ENCODE assay signal across 1 cellular context in genomic region chr16:57900796-57901479, GRCh38.
A peak's percentile ranks its signal among the peaks of the same experiment; 100 is the strongest.
TF ChIP-seq lines count a peak whose summit lies in the region.

No MANE protein-coding gene starts in this region.

TF ChIP-seq in HepG2, 621 proteins besides CTCF, POLR2A, EP300 and RAD21 (continued from another document and continues in another):
- TF ChIP-seq ZBED4 (CRISPR knock-in tag; IDR thresholded peaks at IDR 0.05; ENCODE audit: borderline replicate concordance), result no peak
- 0 out of 2 replicates have a peak, but pooled peaks have one; percentile 16 for TF ChIP-seq GTF3A (CRISPR knock-in tag; conservative IDR thresholded peaks at IDR 0.05)
- TF ChIP-seq PLRG1 (conservative IDR thresholded peaks at IDR 0.05), result no peak
- no peak for TF ChIP-seq ZKSCAN8 (CRISPR knock-in tag; IDR thresholded peaks at IDR 0.05; ENCODE audit: borderline replicate concordance)
- TF ChIP-seq DNMT1 (CRISPR knock-in tag; IDR thresholded peaks at IDR 0.05), result no peak
- TF ChIP-seq WIZ (CRISPR knock-in tag; IDR thresholded peaks at IDR 0.05), result 0 out of 2 replicates have a peak, but pooled peaks have one; percentile 39
- TF ChIP-seq ZNF382 (CRISPR knock-in tag; IDR thresholded peaks at IDR 0.05; ENCODE audit: borderline replicate concordance), result no peak
- no peak for TF ChIP-seq ZNF230 (CRISPR knock-in tag; IDR thresholded peaks at IDR 0.05)
- TF ChIP-seq NFE2L1 (CRISPR knock-in tag; IDR thresholded peaks at IDR 0.05; ENCODE audit: borderline replicate concordance), result no peak
- 0 out of 2 replicates have a peak, but pooled peaks have one; percentile 2 for TF ChIP-seq STAG1 (CRISPR knock-in tag; IDR thresholded peaks at IDR 0.05)
- no peak for TF ChIP-seq SKI (IDR thresholded peaks at IDR 0.05; ENCODE audit: partially characterized antibody)
- TF ChIP-seq ZNF713 (CRISPR knock-in tag; IDR thresholded peaks at IDR 0.05), result no peak
- peak; percentile 83; the same call in 1 of the 2 replicates for TF ChIP-seq ZNF572 (CRISPR knock-in tag; IDR thresholded peaks at IDR 0.05)
- TF ChIP-seq KLF16 (CRISPR knock-in tag; IDR thresholded peaks at IDR 0.05), result no peak
- TF ChIP-seq ZNF543 (CRISPR knock-in tag; IDR thresholded peaks at IDR 0.05), result no peak
- TF ChIP-seq CREBL2 (CRISPR knock-in tag; IDR thresholded peaks at IDR 0.05; ENCODE audit: borderline replicate concordance), result no peak
- no peak for TF ChIP-seq PRDM4 (CRISPR knock-in tag; IDR thresholded peaks at IDR 0.05; ENCODE audit: borderline replicate concordance)
- no peak for TF ChIP-seq HOXA9 (CRISPR knock-in tag; IDR thresholded peaks at IDR 0.05; ENCODE audit: borderline replicate concordance)
- no peak for TF ChIP-seq ZNF367 (CRISPR knock-in tag; IDR thresholded peaks at IDR 0.05; ENCODE audit: borderline replicate concordance)
- TF ChIP-seq ZSCAN9 (CRISPR knock-in tag; IDR thresholded peaks at IDR 0.05; ENCODE audit: borderline replicate concordance), result no peak
- no peak for TF ChIP-seq ZBTB7A (CRISPR knock-in tag; IDR thresholded peaks at IDR 0.05)
- TF ChIP-seq, protein P1, sequence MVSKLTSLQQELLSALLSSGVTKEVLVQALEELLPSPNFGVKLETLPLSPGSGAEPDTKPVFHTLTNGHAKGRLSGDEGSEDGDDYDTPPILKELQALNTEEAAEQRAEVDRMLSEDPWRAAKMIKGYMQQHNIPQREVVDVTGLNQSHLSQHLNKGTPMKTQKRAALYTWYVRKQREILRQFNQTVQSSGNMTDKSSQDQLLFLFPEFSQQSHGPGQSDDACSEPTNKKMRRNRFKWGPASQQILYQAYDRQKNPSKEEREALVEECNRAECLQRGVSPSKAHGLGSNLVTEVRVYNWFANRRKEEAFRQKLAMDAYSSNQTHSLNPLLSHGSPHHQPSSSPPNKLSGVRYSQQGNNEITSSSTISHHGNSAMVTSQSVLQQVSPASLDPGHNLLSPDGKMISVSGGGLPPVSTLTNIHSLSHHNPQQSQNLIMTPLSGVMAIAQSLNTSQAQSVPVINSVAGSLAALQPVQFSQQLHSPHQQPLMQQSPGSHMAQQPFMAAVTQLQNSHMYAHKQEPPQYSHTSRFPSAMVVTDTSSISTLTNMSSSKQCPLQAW (CRISPR knock-in tag; IDR thresholded peaks at IDR 0.05), result peak; percentile 65; the same call in 1 of the 2 replicates
- no peak for TF ChIP-seq ZNF761 (CRISPR knock-in tag; conservative IDR thresholded peaks at IDR 0.05)
- TF ChIP-seq, protein P2, sequence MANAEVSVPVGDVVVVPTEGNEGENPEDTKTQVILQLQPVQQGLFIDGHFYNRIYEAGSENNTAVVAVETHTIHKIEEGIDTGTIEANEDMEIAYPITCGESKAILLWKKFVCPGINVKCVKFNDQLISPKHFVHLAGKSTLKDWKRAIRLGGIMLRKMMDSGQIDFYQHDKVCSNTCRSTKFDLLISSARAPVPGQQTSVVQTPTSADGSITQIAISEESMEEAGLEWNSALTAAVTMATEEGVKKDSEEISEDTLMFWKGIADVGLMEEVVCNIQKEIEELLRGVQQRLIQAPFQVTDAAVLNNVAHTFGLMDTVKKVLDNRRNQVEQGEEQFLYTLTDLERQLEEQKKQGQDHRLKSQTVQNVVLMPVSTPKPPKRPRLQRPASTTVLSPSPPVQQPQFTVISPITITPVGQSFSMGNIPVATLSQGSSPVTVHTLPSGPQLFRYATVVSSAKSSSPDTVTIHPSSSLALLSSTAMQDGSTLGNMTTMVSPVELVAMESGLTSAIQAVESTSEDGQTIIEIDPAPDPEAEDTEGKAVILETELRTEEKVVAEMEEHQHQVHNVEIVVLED (CRISPR knock-in tag; IDR thresholded peaks at IDR 0.05; ENCODE audit: borderline replicate concordance), result no peak
- no peak for TF ChIP-seq KLF13 (CRISPR knock-in tag; IDR thresholded peaks at IDR 0.05)
- no peak for TF ChIP-seq YEATS4 (CRISPR knock-in tag; IDR thresholded peaks at IDR 0.05; ENCODE audit: borderline replicate concordance)
- no peak for TF ChIP-seq TAF1 (CRISPR knock-in tag; IDR thresholded peaks at IDR 0.05)
- TF ChIP-seq ZBTB3 (CRISPR knock-in tag; IDR thresholded peaks at IDR 0.05; ENCODE audit: borderline replicate concordance, low read depth), result no peak
- TF ChIP-seq NR2F6 (IDR thresholded peaks at IDR 0.05), result no peak
- TF ChIP-seq NR2F6 (CRISPR knock-in tag; IDR thresholded peaks at IDR 0.05), result no peak
- no peak for TF ChIP-seq TFE3 (CRISPR knock-in tag; IDR thresholded peaks at IDR 0.05)
- TF ChIP-seq TCF12 (IDR thresholded peaks at IDR 0.05), result no peak
- no peak for TF ChIP-seq TCF12 (CRISPR knock-in tag; IDR thresholded peaks at IDR 0.05)
- TF ChIP-seq CREB3 (CRISPR knock-in tag; IDR thresholded peaks at IDR 0.05), result no peak
- TF ChIP-seq MYNN (CRISPR knock-in tag; IDR thresholded peaks at IDR 0.05; ENCODE audit: low read depth), result no peak
- TF ChIP-seq CHCHD3 (CRISPR knock-in tag; IDR thresholded peaks at IDR 0.05), result no peak
- TF ChIP-seq RELA (CRISPR knock-in tag; IDR thresholded peaks at IDR 0.05), result no peak
- TF ChIP-seq FOXM1 (CRISPR knock-in tag; IDR thresholded peaks at IDR 0.05), result no peak
- TF ChIP-seq, protein P3, sequence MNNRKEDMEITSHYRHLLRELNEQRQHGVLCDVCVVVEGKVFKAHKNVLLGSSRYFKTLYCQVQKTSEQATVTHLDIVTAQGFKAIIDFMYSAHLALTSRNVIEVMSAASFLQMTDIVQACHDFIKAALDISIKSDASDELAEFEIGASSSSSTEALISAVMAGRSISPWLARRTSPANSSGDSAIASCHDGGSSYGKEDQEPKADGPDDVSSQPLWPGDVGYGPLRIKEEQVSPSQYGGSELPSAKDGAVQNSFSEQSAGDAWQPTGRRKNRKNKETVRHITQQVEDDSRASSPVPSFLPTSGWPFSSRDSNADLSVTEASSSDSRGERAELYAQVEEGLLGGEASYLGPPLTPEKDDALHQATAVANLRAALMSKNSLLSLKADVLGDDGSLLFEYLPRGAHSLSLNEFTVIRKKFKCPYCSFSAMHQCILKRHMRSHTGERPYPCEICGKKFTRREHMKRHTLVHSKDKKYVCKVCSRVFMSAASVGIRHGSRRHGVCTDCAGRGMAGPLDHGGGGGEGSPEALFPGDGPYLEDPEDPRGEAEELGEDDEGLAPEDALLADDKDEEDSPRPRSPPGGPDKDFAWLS (CRISPR knock-in tag; IDR thresholded peaks at IDR 0.05; ENCODE audit: borderline replicate concordance), result no peak
- no peak for TF ChIP-seq FOXK2 (IDR thresholded peaks at IDR 0.05)
- TF ChIP-seq ZNF275 (CRISPR knock-in tag; IDR thresholded peaks at IDR 0.05; ENCODE audit: borderline replicate concordance), result no peak
- no peak for TF ChIP-seq ZFP36L1 (CRISPR knock-in tag; IDR thresholded peaks at IDR 0.05)
- no peak for TF ChIP-seq ZNF746 (CRISPR knock-in tag; IDR thresholded peaks at IDR 0.05)
- no peak for TF ChIP-seq POLR2AphosphoS5 (IDR thresholded peaks at IDR 0.05; ENCODE audit: low read depth, low read length)
- TF ChIP-seq NBN (conservative IDR thresholded peaks at IDR 0.05), result no peak
- TF ChIP-seq BCL6 (CRISPR knock-in tag; IDR thresholded peaks at IDR 0.05), result no peak
- TF ChIP-seq ZNF691 (CRISPR knock-in tag; IDR thresholded peaks at IDR 0.05; ENCODE audit: borderline replicate concordance, low read depth), result no peak
- TF ChIP-seq, protein P4, sequence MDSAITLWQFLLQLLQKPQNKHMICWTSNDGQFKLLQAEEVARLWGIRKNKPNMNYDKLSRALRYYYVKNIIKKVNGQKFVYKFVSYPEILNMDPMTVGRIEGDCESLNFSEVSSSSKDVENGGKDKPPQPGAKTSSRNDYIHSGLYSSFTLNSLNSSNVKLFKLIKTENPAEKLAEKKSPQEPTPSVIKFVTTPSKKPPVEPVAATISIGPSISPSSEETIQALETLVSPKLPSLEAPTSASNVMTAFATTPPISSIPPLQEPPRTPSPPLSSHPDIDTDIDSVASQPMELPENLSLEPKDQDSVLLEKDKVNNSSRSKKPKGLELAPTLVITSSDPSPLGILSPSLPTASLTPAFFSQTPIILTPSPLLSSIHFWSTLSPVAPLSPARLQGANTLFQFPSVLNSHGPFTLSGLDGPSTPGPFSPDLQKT (CRISPR knock-in tag; IDR thresholded peaks at IDR 0.05; ENCODE audit: borderline replicate concordance), result no peak
- no peak for TF ChIP-seq HNRNPL (IDR thresholded peaks at IDR 0.05; ENCODE audit: low read depth, low read length)
- no peak for TF ChIP-seq ZNF138 (CRISPR knock-in tag; IDR thresholded peaks at IDR 0.05; ENCODE audit: low read depth)
- TF ChIP-seq TMF1 (CRISPR knock-in tag; IDR thresholded peaks at IDR 0.05; ENCODE audit: low read depth), result no peak
